ENCODE assay signal across 24 cellular contexts in the genomic region with DNA sequence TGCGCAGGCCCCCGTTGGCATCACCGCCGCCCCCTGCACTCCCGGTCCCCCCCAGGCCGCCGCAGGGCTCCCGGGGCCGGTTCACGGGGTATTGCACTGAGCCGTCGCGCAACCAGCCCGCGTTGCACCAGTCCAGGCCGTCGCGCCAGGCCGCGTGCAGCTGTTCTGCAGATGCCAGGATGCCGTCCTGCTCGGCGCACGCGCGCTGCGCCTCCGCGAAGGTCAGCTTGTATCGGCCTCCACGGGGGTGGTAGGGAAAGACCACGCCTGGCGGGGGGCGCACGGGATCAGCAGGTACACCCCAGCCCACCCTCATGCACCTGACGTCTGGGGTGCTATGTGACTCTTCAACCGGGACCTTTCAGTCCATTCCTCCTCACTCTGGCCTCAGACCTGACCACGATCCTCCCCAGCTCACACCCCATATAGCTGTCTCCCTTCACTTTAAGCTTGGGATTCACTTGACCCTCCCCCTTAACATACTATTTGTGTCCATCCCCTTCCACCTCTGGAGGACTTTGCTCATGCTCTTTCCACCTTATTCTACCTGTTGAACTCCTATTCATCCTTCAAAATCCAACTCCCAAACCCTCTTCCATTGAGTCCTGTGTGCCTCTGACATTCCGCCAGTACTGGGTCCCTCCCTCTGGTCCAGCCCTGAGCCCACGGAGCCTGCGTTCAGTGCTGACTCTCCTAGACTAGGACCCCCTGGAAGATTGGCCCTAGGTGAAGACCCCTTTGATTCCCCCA. TPM values are rescaled to one million over a fixed set of nuclear protein-coding genes. Genes with fewer than 3 reads are reported as not detected.
"Had no signal": no experiment of that assay in that cellular context is flagged by ENCODE, and none has a peak within 500 bp of the region (broad histone marks: within the 10 kb centered on the region; RNA-seq: fewer than 3 reads in every experiment).

No MANE protein-coding gene starts in this region.

- H3K4me2 ChIP-seq: KMS-11 had no signal

- H3K27ac ChIP-seq: ascending aorta, cardiac muscle cell, KMS-11, Peyer's patch had no signal

- H3K27ac Mint-ChIP-seq: activated CD4-positive, alpha-beta T cell treated with anti-CD3 and anti-CD28 coated beads for 36 hours; activated CD4-positive, alpha-beta T cell treated with anti-CD3 and anti-CD28 coated beads, Interleukin-2, amount 10 ng/mL, durations not matched to agents 7 days and 5 days; activated naive CD8-positive, alpha-beta T cell treated with anti-CD3 and anti-CD28 coated beads, Interleukin-2, amount 10 ng/mL, durations not matched to agents 7 days and 5 days; T-helper 1 cell treated with Interleukin-12 subunit alpha and Interleukin-12 subunit beta and Interleukin-4 antibody, amounts not matched to agents 30 μg/mL and 1 μg/mL, for 36 hours; T-helper 2 cell treated with Interferon-gamma antibody and Interleukin-4, amounts not matched to agents 5 μg/mL and 100 μg/mL, for 36 hours had no signal

- H3K9me3 ChIP-seq: ascending aorta, Peyer's patch had no signal

- H3K9me3 Mint-ChIP-seq: activated CD4-positive, alpha-beta T cell treated with anti-CD3 and anti-CD28 coated beads, Interleukin-2, amount 10 ng/mL, durations not matched to agents 7 days and 5 days; activated naive CD8-positive, alpha-beta T cell treated with anti-CD3 and anti-CD28 coated beads, Interleukin-2, amount 10 ng/mL, durations not matched to agents 7 days and 5 days; T-helper 1 cell treated with Interleukin-12 subunit alpha and Interleukin-12 subunit beta and Interleukin-4 antibody, amounts not matched to agents 30 μg/mL and 1 μg/mL, for 36 hours; T-helper 2 cell treated with Interferon-gamma antibody and Interleukin-4, amounts not matched to agents 5 μg/mL and 100 μg/mL, for 36 hours had no signal

- H3K36me3 ChIP-seq: ascending aorta, cardiac muscle cell, Peyer's patch had no signal

- H3K4me1 ChIP-seq: ascending aorta had no signal

- H3K4me3 Mint-ChIP-seq: activated CD4-positive, alpha-beta T cell treated with anti-CD3 and anti-CD28 coated beads for 36 hours; activated CD4-positive, alpha-beta T cell treated with anti-CD3 and anti-CD28 coated beads, Interleukin-2, amount 10 ng/mL, durations not matched to agents 7 days and 5 days; activated naive CD8-positive, alpha-beta T cell treated with anti-CD3 and anti-CD28 coated beads, Interleukin-2, amount 10 ng/mL, durations not matched to agents 7 days and 5 days; T-helper 1 cell treated with Interleukin-12 subunit alpha and Interleukin-12 subunit beta and Interleukin-4 antibody, amounts not matched to agents 30 μg/mL and 1 μg/mL, for 36 hours; T-helper 2 cell treated with Interferon-gamma antibody and Interleukin-4, amounts not matched to agents 5 μg/mL and 100 μg/mL, for 36 hours had no signal

- DNase-seq: activated CD4-positive, alpha-beta T cell treated with anti-CD3 and anti-CD28 coated beads for 36 hours; activated CD4-positive, alpha-beta T cell treated with anti-CD3 and anti-CD28 coated beads, Interleukin-2, amount 10 ng/mL, durations not matched to agents 7 days and 5 days; activated CD4-positive, alpha-beta T cell treated with anti-CD3 and anti-CD28 coated beads, Interleukin-2, amount 50 U/mL, for 48 hours; activated CD8-positive, alpha-beta memory T cell treated with anti-CD3 and anti-CD28 coated beads, Interleukin-2, amount 50 U/mL, for 48 hours; activated effector memory CD4-positive, alpha-beta T cell treated with Interleukin-2 at 50 U/mL for 16 hours; activated naive CD4-positive, alpha-beta T cell treated with anti-CD3 and anti-CD28 coated beads, Interleukin-2, amount 50 U/mL, for 16 hours; activated naive CD8-positive, alpha-beta T cell treated with anti-CD3 and anti-CD28 coated beads, Interleukin-2, amount 10 ng/mL, durations not matched to agents 7 days and 5 days; activated T-cell treated with anti-CD3 and anti-CD28 coated beads, Interleukin-2, amount 50 U/mL, for 48 hours; NCI-H1092 treated with DMSO at 0.1 percent for 48 hours; NCI-H187; NCI-H2107; NCI-H2171; NCI-H510A; NCI-H748 treated with DMSO at 0.1 percent for 48 hours; NK-92 treated with Interleukin-12 subunit alpha and Interleukin-12 subunit beta, amount 100 ng/mL, for 24 hours; Peyer's patch; RPMI8226 had no signal

- H3K4me3 ChIP-seq: ascending aorta, cardiac muscle cell, Peyer's patch had no signal

RNA-seq across cellular contexts. Expression of a gene that starts 14.3 kb away (rescaled TPM):
- total RNA-seq: activated CD4-positive, alpha-beta T cell treated with anti-CD3 and anti-CD28 coated beads for 36 hours; activated CD4-positive, alpha-beta T cell treated with anti-CD3 and anti-CD28 coated beads, Interleukin-2, amount 10 ng/mL, durations not matched to agents 7 days and 5 days; activated naive CD8-positive, alpha-beta T cell treated with anti-CD3 and anti-CD28 coated beads, Interleukin-2, amount 10 ng/mL, durations not matched to agents 7 days and 5 days; M059J; PC-3 had no signal

RNA-seq across cellular contexts. Expression of a gene that starts 47.0 kb away (rescaled TPM):
- total RNA-seq: activated CD4-positive, alpha-beta T cell treated with anti-CD3 and anti-CD28 coated beads for 36 hours; activated CD4-positive, alpha-beta T cell treated with anti-CD3 and anti-CD28 coated beads, Interleukin-2, amount 10 ng/mL, durations not matched to agents 7 days and 5 days; activated naive CD8-positive, alpha-beta T cell treated with anti-CD3 and anti-CD28 coated beads, Interleukin-2, amount 10 ng/mL, durations not matched to agents 7 days and 5 days; ascending aorta; M059J; Peyer's patch had no signal
